In genomic region chr5:61171479-61171878, GRCh38 we compare ENCODE assay signal across 2 cellular contexts.
TF ChIP-seq lines count a peak whose summit lies in the region.

No MANE protein-coding gene starts in this region.

TF ChIP-seq in HepG2, 621 proteins besides CTCF, POLR2A, EP300 and RAD21:
- TF ChIP-seq TEF (CRISPR knock-in tag; IDR thresholded peaks at IDR 0.05) (no peak), MAFK (conservative IDR thresholded peaks at IDR 0.05 in 1 of 2, IDR thresholded peaks at IDR 0.05 in 1 of 2; ENCODE audit: low read length in 2 of 2) (peak; percentile 94 to 98), ZNF878 (CRISPR knock-in tag; IDR thresholded peaks at IDR 0.05) (no peak), ZNF761 (CRISPR knock-in tag; conservative IDR thresholded peaks at IDR 0.05) (no peak), PTBP1 (IDR thresholded peaks at IDR 0.05; ENCODE audit: low read depth, low read length, poor library complexity, severe bottlenecking) (no peak), MLXIP (CRISPR knock-in tag; IDR thresholded peaks at IDR 0.05; ENCODE audit: borderline replicate concordance) (no peak), TOE1 (CRISPR knock-in tag; IDR thresholded peaks at IDR 0.05) (no peak), ZNF616 (CRISPR knock-in tag; IDR thresholded peaks at IDR 0.05; ENCODE audit: low read depth) (no peak), MAFF (IDR thresholded peaks at IDR 0.05; ENCODE audit: low read depth, low read length) (peak; percentile 96), AHR (CRISPR knock-in tag; IDR thresholded peaks at IDR 0.05) (no peak)

TF ChIP-seq in K562, 482 proteins besides CTCF, POLR2A, EP300 and RAD21:
- TF ChIP-seq MAFK (IDR thresholded peaks at IDR 0.05; ENCODE audit: low read length) (peak; percentile 96), TCF7L2 (IDR thresholded peaks at IDR 0.05; ENCODE audit: low read depth, low read length) (no peak), C11orf30 (IDR thresholded peaks at IDR 0.05; ENCODE audit: low read depth) (peak; percentile 83), PHTF2 (CRISPR knock-in tag; IDR thresholded peaks at IDR 0.05) (no peak), MAFF (IDR thresholded peaks at IDR 0.05; ENCODE audit: low read length) (peak; percentile 91), MAFG (tag; conservative IDR thresholded peaks at IDR 0.05) (peak; percentile 80), ZNF316 (IDR thresholded peaks at IDR 0.05) (peak; percentile 90)
